Comparison of ENCODE assay signal across 15 cellular contexts in genomic region chr17:6061290-6061689, GRCh38. TPM values are rescaled to one million over a fixed set of nuclear protein-coding genes. Genes with fewer than 3 reads are reported as not detected.
DNase-seq lines count a peak whose midpoint lies in the region; ATAC-seq, FAIRE-seq and TF ChIP-seq lines count a peak whose summit lies in the region.
"Had no signal": no experiment of that assay in that cellular context is flagged by ENCODE, and none has a peak within 500 bp of the region (broad histone marks: within the 10 kb centered on the region; RNA-seq: fewer than 3 reads in every experiment).

No MANE protein-coding gene starts in this region.

- FAIRE-seq in HTR-8/SVneo (lab: Jason Lieb, UNC): no peak

- peak; percentile 80 for DNase-seq in ACHN
- DNase-seq in HTR-8/SVneo (ENCODE audit: insufficient read length, low spot score): peak; percentile 36
- peak; percentile 80 for DNase-seq in astrocyte of the spinal cord (ENCODE audit: low read depth, low spot score)
- peak; percentile 26 for DNase-seq in hepatic stellate cell (ENCODE audit: low spot score)
- no peak for DNase-seq in amygdala (lab: John Stamatoyannopoulos, UW)
- DNase-seq in BE2C: no peak
- DNase-seq: effector memory CD4-positive, alpha-beta T cell; mesendoderm; MV-4-11; NCI-H345; Peyer's patch; stimulated activated CD4-positive, alpha-beta T cell treated with anti-CD3 and anti-CD28 coated beads, Interleukin-2, amount 100 ng/mL, for 24 hours had no signal

- no peaks in the 10 kb centered on the region for H3K36me3 ChIP-seq in BE2C
- H3K36me3 ChIP-seq: Peyer's patch had no signal

- TF ChIP-seq CTCF in astrocyte of the spinal cord (IDR thresholded peaks at IDR 0.05; ENCODE audit: low read depth, low read length) (no peak), BE2C (IDR thresholded peaks at IDR 0.05; ENCODE audit: low read depth, low read length) (no peak)

- no peaks in the 10 kb centered on the region for H3K4me1 ChIP-seq in BE2C
- H3K4me1 ChIP-seq: Peyer's patch had no signal

- no peak overlapping the region for H3K4me3 ChIP-seq in astrocyte of the spinal cord (ENCODE audit: low read depth, low read length)
- no peak overlapping the region for H3K4me3 ChIP-seq in BE2C (ENCODE audit: low read depth, low read length)
- H3K4me3 ChIP-seq: Peyer's patch had no signal

- ATAC-seq in HG03139 (IDR thresholded peaks at IDR 0.05; ENCODE audit: unreplicated experiment): no peak
- no peak for ATAC-seq in activated CD4-positive, CD25-positive, alpha-beta regulatory T cell treated with anti-CD3 and anti-CD28 coated beads, Interleukin-2, amount 50 U/mL, for 24 hours
- ATAC-seq: stimulated activated effector memory CD8-positive, alpha-beta T cell treated with anti-CD3 and anti-CD28 coated beads, Interleukin-12 subunit alpha, Interleukin-12 subunit beta, amount 100 ng/mL, for 72 hours had no signal

- H3K9me3 ChIP-seq in BE2C: no peaks in the 10 kb centered on the region
- H3K9me3 ChIP-seq: Peyer's patch had no signal

- in situ Hi-C loops in ACHN (cut with HindIII; ENCODE audit: low pct_ligation_motif_present, low pct_unique_long_range_greater_than_20kb, low sequenced_read_pairs) (no loop called here), astrocyte of the spinal cord (cut with HindIII; ENCODE audit: low sequenced_read_pairs) (no loop called here)

- H3K27me3 ChIP-seq in BE2C: no peaks in the 10 kb centered on the region
- H3K27me3 ChIP-seq: Peyer's patch had no signal

RNA-seq across cellular contexts. Expression of gene WSCD1, which starts 8.9 kb away (rescaled TPM):
- polyA plus RNA-seq in BE2C (2012; ENCODE audit: insufficient read depth, insufficient read length, low read depth): not detected

Comparison
In these comparisons a context has a peak if more than half of its experiments do, and no peak if none do; other contexts are left out.
1. DNase-seq: peak in ACHN (single experiment), HTR-8/SVneo (single experiment), astrocyte of the spinal cord (single experiment) and hepatic stellate cell (single experiment); none in amygdala (0 of 56) and BE2C (single experiment).